17 cellular contexts compared by ENCODE assay signal in genomic region chr6:156587751-156588301, GRCh38.
DNase-seq lines count a peak whose midpoint lies in the region; ATAC-seq and TF ChIP-seq lines count a peak whose summit lies in the region.
"Had no signal": no experiment of that assay in that cellular context is flagged by ENCODE, and none has a peak within 500 bp of the region (broad histone marks: within the 10 kb centered on the region; RNA-seq: fewer than 3 reads in every experiment).

No MANE protein-coding gene starts in this region.

- no peaks in the 10 kb centered on the region for H3F3A ChIP-seq in GM23338 (replicated peaks; ENCODE audit: low read depth)

- no peaks in the 10 kb centered on the region for H3K36me3 ChIP-seq in GM23338 (ENCODE audit: insufficient read depth)
- H3K36me3 ChIP-seq in RWPE2 (ENCODE audit: low read depth) = no peaks in the 10 kb centered on the region
- H3K36me3 ChIP-seq in WERI-Rb-1 = no peaks in the 10 kb centered on the region
- H3K36me3 ChIP-seq: HAP-1, SJCRH30 had no signal

- ATAC-seq in GM23338 (no peak), RWPE2 (ENCODE audit: low read depth) (peak; percentile 67)

- H3K9me3 Mint-ChIP-seq in GM23338 = no peaks in the 10 kb centered on the region; the same call in 2 of the 3 replicates
- peaks cover 3% of the 10 kb centered on the region for H3K9me3 Mint-ChIP-seq in mesothelial cell of epicardium

- H2AFZ ChIP-seq in GM23338 = peak overlapping the region; percentile 40; the same call in 1 of the 2 replicates
- H2AFZ ChIP-seq: PC-9 had no signal

- no peak for TF ChIP-seq CTCF in GM23338 (conservative IDR thresholded peaks at IDR 0.05; ENCODE audit: low read depth in 2 of 2)
- no peak for TF ChIP-seq CTCF in RWPE2 (IDR thresholded peaks at IDR 0.05; ENCODE audit: poor library complexity, severe bottlenecking)
- TF ChIP-seq CTCF in epithelial cell of esophagus (IDR thresholded peaks at IDR 0.05; ENCODE audit: insufficient read depth, low read depth, low read length, missing control alignments) = no peak
- TF ChIP-seq CTCF in mesothelial cell of epicardium (IDR thresholded peaks at IDR 0.05; ENCODE audit: unreplicated experiment) = no peak
- TF ChIP-seq CTCF in WERI-Rb-1 (IDR thresholded peaks at IDR 0.05; ENCODE audit: low read depth, low read length) = no peak

- H3K4me3 Mint-ChIP-seq in GM23338 = no peak overlapping the region
- H3K4me3 Mint-ChIP-seq in mesothelial cell of epicardium = no peak overlapping the region

- H4K20me1 ChIP-seq in GM23338 (replicated peaks; ENCODE audit: insufficient read depth) = no peaks in the 10 kb centered on the region

- H3K27me3 ChIP-seq in GM23338 (ENCODE audit: insufficient read depth) = no peaks in the 10 kb centered on the region
- no peaks in the 10 kb centered on the region for H3K27me3 ChIP-seq in RWPE2 (ENCODE audit: insufficient read depth, poor library complexity, severe bottlenecking)
- H3K27me3 ChIP-seq in WERI-Rb-1 (ENCODE audit: insufficient read depth, low read depth, severe bottlenecking) = no peaks in the 10 kb centered on the region
- H3K27me3 ChIP-seq: SJCRH30 had no signal

- H3K79me2 ChIP-seq in GM23338 (replicated peaks; ENCODE audit: insufficient read depth) = no peaks in the 10 kb centered on the region

- H3K4me3 ChIP-seq in GM23338 (no peak overlapping the region), RWPE2 (ENCODE audit: severe bottlenecking) (no peak overlapping the region), epithelial cell of esophagus (ENCODE audit: low read length) (no peak overlapping the region), WERI-Rb-1 (ENCODE audit: low read depth, low read length) (no peak overlapping the region)
- H3K4me3 ChIP-seq: HAP-1, PC-9, SJCRH30 had no signal

- H3K27ac Mint-ChIP-seq in GM23338 = no peak overlapping the region
- peak overlapping the region; percentile 55 for H3K27ac Mint-ChIP-seq in mesothelial cell of epicardium

- H3K9me3 ChIP-seq in RWPE2 (ENCODE audit: severe bottlenecking) = no peaks in the 10 kb centered on the region
- H3K9me3 ChIP-seq in WERI-Rb-1 (ENCODE audit: severe bottlenecking) = no peaks in the 10 kb centered on the region
- H3K9me3 ChIP-seq: HAP-1, SJCRH30 had no signal

- H3K27me3 Mint-ChIP-seq in GM23338 (ENCODE audit: insufficient read depth, low read depth, poor library complexity) = no peaks in the 10 kb centered on the region
- peaks cover 33% of the 10 kb centered on the region for H3K27me3 Mint-ChIP-seq in mesothelial cell of epicardium (ENCODE audit: low read depth)

- peaks cover 3% of the 10 kb centered on the region for H3K4me1 Mint-ChIP-seq in GM23338
- H3K4me1 Mint-ChIP-seq in mesothelial cell of epicardium = peaks cover 11% of the 10 kb centered on the region

- H3K4me2 ChIP-seq in GM23338 = no peak overlapping the region
- H3K4me2 ChIP-seq: PC-9 had no signal

- H3K4me1 ChIP-seq in GM23338 (ENCODE audit: insufficient read depth) (no peaks in the 10 kb centered on the region), RWPE2 (ENCODE audit: insufficient read depth, poor library complexity, severe bottlenecking) (peaks cover 9% of the 10 kb centered on the region)
- H3K4me1 ChIP-seq: HAP-1, SJCRH30 had no signal

- DNase-seq in GM23338 (ENCODE audit: low spot score) (no peak), RWPE2 (ENCODE audit: low spot score) (no peak), epithelial cell of esophagus (ENCODE audit: low read depth) (peak; percentile 68), mesothelial cell of epicardium (ENCODE audit: low spot score in 2 of 2, unreplicated experiment in 2 of 2) (no peak), SIG-M5 treated with dmso at 0.1 percent for 504 hours (lab: John Stamatoyannopoulos, UW; ENCODE audit: unreplicated experiment) (no peak), WERI-Rb-1 (no peak), amygdala (lab: John Stamatoyannopoulos, UW) (no peak)
- DNase-seq: ACHN, C1 segment of cervical spinal cord, NCI-H1105, NCI-H1694, NCI-H2081 treated with DMSO at 0.1 percent for 48 hours, NCI-H526, PC-9, SJCRH30 had no signal

- H3K36me3 Mint-ChIP-seq in GM23338 (ENCODE audit: low read depth) (no peaks in the 10 kb centered on the region), mesothelial cell of epicardium (no peaks in the 10 kb centered on the region)

- H3K9me2 ChIP-seq in GM23338 (ENCODE audit: insufficient read depth) = no peaks in the 10 kb centered on the region

- H3K27ac ChIP-seq in GM23338 (ENCODE audit: low read depth) (no peak overlapping the region), RWPE2 (ENCODE audit: poor library complexity, severe bottlenecking) (no peak overlapping the region), WERI-Rb-1 (no peak overlapping the region)
- H3K27ac ChIP-seq: PC-9, RWPE1, SJCRH30 had no signal

TF ChIP-seq in GM23338, 12 proteins besides CTCF, POLR2A, EP300 and RAD21:
- no peak for TF ChIP-seq EZH2phosphoT487 (IDR thresholded peaks at IDR 0.05; ENCODE audit: unreplicated experiment)
